Comparison of ENCODE assay signal across 14 cellular contexts in genomic region chr6:144093658-144094057, GRCh38. TPM values are rescaled to one million over a fixed set of nuclear protein-coding genes. Genes with fewer than 3 reads are reported as not detected.
DNase-seq lines count a peak whose midpoint lies in the region; ATAC-seq, FAIRE-seq and TF ChIP-seq lines count a peak whose summit lies in the region.
"Had no signal": no experiment of that assay in that cellular context is flagged by ENCODE, and none has a peak within 500 bp of the region (broad histone marks: within the 10 kb centered on the region; RNA-seq: fewer than 3 reads in every experiment).

No MANE protein-coding gene starts in this region.

- DNase-seq in CD4-positive, alpha-beta T cell = no peak
- DNase-seq in HFF-Myc (ENCODE audit: extremely low read depth, low read depth) (no peak), midbrain (lab: John Stamatoyannopoulos, UW) (no peak), DMS53 treated with DMSO at 0.1 percent for 48 hours (lab: John Stamatoyannopoulos, UW; ENCODE audit: unreplicated experiment) (no peak), D721Med (ENCODE audit: insufficient read length, low spot score) (no peak)
- DNase-seq in activated naive CD8-positive, alpha-beta T cell treated with anti-CD3 and anti-CD28 coated beads for 36 hours = no peak
- DNase-seq in naive thymus-derived CD4-positive, alpha-beta T cell = no peak
- DNase-seq: DMS53, HCEC 1CT, heart left ventricle, NCI-H2029 treated with DMSO at 0.1 percent for 48 hours, Peyer's patch, uterus had no signal

- CTCF ChIA-PET in CD4-positive, alpha-beta T cell (lab: Charles Lee) = interaction anchor here (1.2 to 1.6 kb wide), 2 partner anchors 125 to 380 kb away, joined by 3 to 5 read pairs; no protein-coding TSS in a partner anchor
- CTCF ChIA-PET in naive thymus-derived CD4-positive, alpha-beta T cell (lab: Charles Lee) = no interaction called here

- H3K27ac ChIP-seq in CD4-positive, alpha-beta T cell (ENCODE audit: low read depth, low read length) = no peak overlapping the region
- H3K27ac ChIP-seq in naive thymus-derived CD4-positive, alpha-beta T cell (ENCODE audit: low read depth, low read length) = no peak overlapping the region
- H3K27ac ChIP-seq: heart left ventricle, Peyer's patch, uterus had no signal

- no peaks in the 10 kb centered on the region for H3K27me3 Mint-ChIP-seq in CD4-positive, alpha-beta T cell
- H3K27me3 Mint-ChIP-seq in activated naive CD8-positive, alpha-beta T cell treated with anti-CD3 and anti-CD28 coated beads for 36 hours = no peaks in the 10 kb centered on the region
- H3K27me3 Mint-ChIP-seq in naive thymus-derived CD4-positive, alpha-beta T cell = peaks cover 0 to 9% (median 0%) of the 10 kb centered on the region in 5 donors

- H3K36me3 ChIP-seq in naive thymus-derived CD4-positive, alpha-beta T cell (ENCODE audit: control insufficient read depth in 2 of 3, insufficient read depth in 3 of 3, low read length in 3 of 3) = peaks cover 0 to 5% (median 0%) of the 10 kb centered on the region in 3 experiments
- H3K36me3 ChIP-seq: Peyer's patch, uterus had no signal

- peaks cover 13 to 14% of the 10 kb centered on the region in 2 donors for H3K4me1 ChIP-seq in naive thymus-derived CD4-positive, alpha-beta T cell (ENCODE audit: control insufficient read depth in 2 of 2, insufficient read depth in 2 of 2, low read length in 2 of 2)
- H3K4me1 ChIP-seq: uterus had no signal

- TF ChIP-seq CTCF in CD4-positive, alpha-beta T cell (IDR thresholded peaks at IDR 0.05) = no peak
- no peak for TF ChIP-seq CTCF in HFF-Myc (IDR thresholded peaks at IDR 0.05; ENCODE audit: low read depth, low read length, missing control alignments)
- no peak for TF ChIP-seq CTCF in D721Med (IDR thresholded peaks at IDR 0.05; ENCODE audit: insufficient read depth, missing control alignments)

- no peak for FAIRE-seq in D721Med (lab: Jason Lieb, UNC)

- peak overlapping the region; percentile 100 for H3K4me3 ChIP-seq in HFF-Myc (replicated peaks; ENCODE audit: low read depth, low read length)
- H3K4me3 ChIP-seq in naive thymus-derived CD4-positive, alpha-beta T cell (ENCODE audit: low read length) = peak overlapping the region; percentile 98

- POLR2A ChIA-PET in CD4-positive, alpha-beta T cell (lab: Charles Lee) = interaction anchor here (1.5 to 5.8 kb wide), 3 partner anchors 30 to 39 kb away, joined by 5 to 66 read pairs (median 28); no protein-coding TSS in a partner anchor
- POLR2A ChIA-PET in naive thymus-derived CD4-positive, alpha-beta T cell (lab: Charles Lee) = interaction anchor here (0.8 to 2.2 kb wide), 3 partner anchors 26 to 39 kb away, joined by 4 to 8 read pairs (median 4); no protein-coding TSS in a partner anchor

- peaks cover 15% of the 10 kb centered on the region for H3K36me3 Mint-ChIP-seq in CD4-positive, alpha-beta T cell (ENCODE audit: low read depth)
- peaks cover 18% of the 10 kb centered on the region for H3K36me3 Mint-ChIP-seq in activated naive CD8-positive, alpha-beta T cell treated with anti-CD3 and anti-CD28 coated beads for 36 hours
- H3K36me3 Mint-ChIP-seq in naive thymus-derived CD4-positive, alpha-beta T cell = peaks cover 0 to 8% (median 5%) of the 10 kb centered on the region in 5 donors

- peak overlapping the region; percentile 98 for H3K4me3 Mint-ChIP-seq in CD4-positive, alpha-beta T cell
- peak overlapping the region; percentile 96 for H3K4me3 Mint-ChIP-seq in activated naive CD8-positive, alpha-beta T cell treated with anti-CD3 and anti-CD28 coated beads for 36 hours
- peak overlapping the region; percentile 93 to 100 (median 98) for H3K4me3 Mint-ChIP-seq in naive thymus-derived CD4-positive, alpha-beta T cell

- no peaks in the 10 kb centered on the region for H3K9me3 ChIP-seq in CD4-positive, alpha-beta T cell (ENCODE audit: control insufficient read depth, low read length)
- H3K9me3 ChIP-seq in naive thymus-derived CD4-positive, alpha-beta T cell (ENCODE audit: control insufficient read depth in 2 of 3, low read length in 3 of 3) = no peaks in the 10 kb centered on the region
- H3K9me3 ChIP-seq: heart left ventricle, Peyer's patch, uterus had no signal

- peak overlapping the region; percentile 96 for H3K27ac Mint-ChIP-seq in CD4-positive, alpha-beta T cell
- peak overlapping the region; percentile 96 for H3K27ac Mint-ChIP-seq in activated naive CD8-positive, alpha-beta T cell treated with anti-CD3 and anti-CD28 coated beads for 36 hours
- H3K27ac Mint-ChIP-seq in naive thymus-derived CD4-positive, alpha-beta T cell = peak overlapping the region in 4 of 9 donors; percentile 98 to 100 (median 99)

- H3K4me1 Mint-ChIP-seq in CD4-positive, alpha-beta T cell (ENCODE audit: low read depth) = peaks cover 30% of the 10 kb centered on the region
- H3K4me1 Mint-ChIP-seq in activated naive CD8-positive, alpha-beta T cell treated with anti-CD3 and anti-CD28 coated beads for 36 hours = peaks cover 17% of the 10 kb centered on the region
- peaks cover 15 to 38% (median 32%) of the 10 kb centered on the region in 7 donors for H3K4me1 Mint-ChIP-seq in naive thymus-derived CD4-positive, alpha-beta T cell

- intact Hi-C loops in CD4-positive, alpha-beta T cell (cut with DNase I, micrococcal nuclease) = loop anchor here (2.0 to 10.0 kb wide), 5 partner anchors 29 to 1949 kb away; partner anchors contain the start of genes FBXO30 (in 1 of the 2), NMBR (in 1 of the 2) and VTA1 (in 1 of the 2)
- intact Hi-C loops in naive thymus-derived CD4-positive, alpha-beta T cell (cut with micrococcal nuclease) = loop anchor here (2.0 to 5.0 kb wide), 5 partner anchors 81 to 1149 kb away; partner anchors contain the start of genes AIG1 (in 1 of the 2) and HIVEP2 (in 1 of the 2)

- ATAC-seq in CD4-positive, alpha-beta T cell (ENCODE audit: poor library complexity) = no peak
- ATAC-seq in naive thymus-derived CD4-positive, alpha-beta T cell = no peak
- ATAC-seq in GM19035 (IDR thresholded peaks at IDR 0.05; ENCODE audit: unreplicated experiment) = no peak
- ATAC-seq: heart left ventricle had no signal

- H3K27me3 ChIP-seq in CD4-positive, alpha-beta T cell (ENCODE audit: control insufficient read depth, insufficient read depth, low read length) = no peaks in the 10 kb centered on the region
- no peaks in the 10 kb centered on the region for H3K27me3 ChIP-seq in naive thymus-derived CD4-positive, alpha-beta T cell (ENCODE audit: control insufficient read depth in 2 of 2, insufficient read depth in 2 of 2, low read length in 2 of 2)
- H3K27me3 ChIP-seq: heart left ventricle, Peyer's patch, uterus had no signal

- no peaks in the 10 kb centered on the region for H3K9me3 Mint-ChIP-seq in CD4-positive, alpha-beta T cell
- H3K9me3 Mint-ChIP-seq in activated naive CD8-positive, alpha-beta T cell treated with anti-CD3 and anti-CD28 coated beads for 36 hours = no peaks in the 10 kb centered on the region
- peaks cover 0 to 5% (median 0%) of the 10 kb centered on the region in 11 donors for H3K9me3 Mint-ChIP-seq in naive thymus-derived CD4-positive, alpha-beta T cell

RNA-seq across cellular contexts. Expression of gene SF3B5, which starts 1.7 kb away (rescaled TPM):
- 100 to 1,000 TPM; 113 to 124 TPM for total RNA-seq in CD4-positive, alpha-beta T cell
- total RNA-seq in activated naive CD8-positive, alpha-beta T cell treated with anti-CD3 and anti-CD28 coated beads for 36 hours = 100 to 1,000 TPM; 258 to 260 TPM
- total RNA-seq in naive thymus-derived CD4-positive, alpha-beta T cell = 100 to 1,000 TPM in 3 of 5 experiments, 10 to 100 TPM in 2; 89.2 to 155 (median 122) TPM
- 100 to 1,000 TPM; 346 to 444 TPM for polyA plus RNA-seq in naive thymus-derived CD4-positive, alpha-beta T cell

RNA-seq across cellular contexts. Expression of gene STX11, which starts 56.7 kb away (rescaled TPM):
- total RNA-seq in CD4-positive, alpha-beta T cell = 10 to 100 TPM; 16.1 to 16.8 TPM
- 10 to 100 TPM; 38.5 to 39.0 TPM for total RNA-seq in activated naive CD8-positive, alpha-beta T cell treated with anti-CD3 and anti-CD28 coated beads for 36 hours
- 10 to 100 TPM in 3 of 5 experiments, 1 to 10 TPM in 2; 2.6 to 60.5 (median 11.6) TPM for total RNA-seq in naive thymus-derived CD4-positive, alpha-beta T cell
- polyA plus RNA-seq in naive thymus-derived CD4-positive, alpha-beta T cell = 1 to 10 TPM; 1.9 to 2.4 TPM
